Comparison of ENCODE assay signal across 1 cellular context in genomic region chr4:152273343-152273742, GRCh38.
TF ChIP-seq lines count a peak whose summit lies in the region.

No MANE protein-coding gene starts in this region.

TF ChIP-seq in HCT116, 20 proteins besides CTCF, POLR2A, EP300 and RAD21 (continued from another document):
- TF ChIP-seq REST (IDR thresholded peaks at IDR 0.05; ENCODE audit: low read depth) (no peak), SRF (IDR thresholded peaks at IDR 0.05; ENCODE audit: low read depth) (no peak), SIN3A (IDR thresholded peaks at IDR 0.05; ENCODE audit: low read depth) (no peak), ELF1 (IDR thresholded peaks at IDR 0.05; ENCODE audit: borderline replicate concordance, low read depth) (no peak), POLR2AphosphoS5 (IDR thresholded peaks at IDR 0.05; ENCODE audit: low read depth, low read length) (no peak), CEBPB (IDR thresholded peaks at IDR 0.05; ENCODE audit: low read depth) (no peak), JUND (IDR thresholded peaks at IDR 0.05) (no peak), CBX3 (IDR thresholded peaks at IDR 0.05; ENCODE audit: low read depth) (no peak), TCF7L2 (IDR thresholded peaks at IDR 0.05; ENCODE audit: borderline replicate concordance, extremely low read depth, insufficient read depth, insufficient read length) (no peak), ZFX (IDR thresholded peaks at IDR 0.05) (no peak), ZBTB33 (IDR thresholded peaks at IDR 0.05; ENCODE audit: extremely low read depth, insufficient replicate concordance, low read length) (no peak), ZNF274 (IDR thresholded peaks at IDR 0.05; ENCODE audit: low read depth, low read length) (no peak), SP1 (IDR thresholded peaks at IDR 0.05; ENCODE audit: low read depth) (no peak)
TF ChIP-seq in HCT116: peak in this region for 0.
